In genomic region chr18:3066391-3067079, GRCh38 we compare ENCODE assay signal across 1 cellular context.
TF ChIP-seq lines count a peak whose summit lies in the region.

No MANE protein-coding gene starts in this region.

TF ChIP-seq in HepG2, 621 proteins besides CTCF, POLR2A, EP300 and RAD21:
- TF ChIP-seq KDM6A (CRISPR knock-in tag; IDR thresholded peaks at IDR 0.05; ENCODE audit: low read depth) (no peak), ZFP62 (CRISPR knock-in tag; IDR thresholded peaks at IDR 0.05) (no peak), RFXAP (CRISPR knock-in tag; IDR thresholded peaks at IDR 0.05; ENCODE audit: borderline replicate concordance) (no peak), SRSF1 (optimal IDR thresholded peaks at IDR 0.05; ENCODE audit: low read depth, low read length) (no peak), ZNF205 (CRISPR knock-in tag; IDR thresholded peaks at IDR 0.05) (no peak)
